ENCODE assay signal across 10 cellular contexts in the genomic region with DNA sequence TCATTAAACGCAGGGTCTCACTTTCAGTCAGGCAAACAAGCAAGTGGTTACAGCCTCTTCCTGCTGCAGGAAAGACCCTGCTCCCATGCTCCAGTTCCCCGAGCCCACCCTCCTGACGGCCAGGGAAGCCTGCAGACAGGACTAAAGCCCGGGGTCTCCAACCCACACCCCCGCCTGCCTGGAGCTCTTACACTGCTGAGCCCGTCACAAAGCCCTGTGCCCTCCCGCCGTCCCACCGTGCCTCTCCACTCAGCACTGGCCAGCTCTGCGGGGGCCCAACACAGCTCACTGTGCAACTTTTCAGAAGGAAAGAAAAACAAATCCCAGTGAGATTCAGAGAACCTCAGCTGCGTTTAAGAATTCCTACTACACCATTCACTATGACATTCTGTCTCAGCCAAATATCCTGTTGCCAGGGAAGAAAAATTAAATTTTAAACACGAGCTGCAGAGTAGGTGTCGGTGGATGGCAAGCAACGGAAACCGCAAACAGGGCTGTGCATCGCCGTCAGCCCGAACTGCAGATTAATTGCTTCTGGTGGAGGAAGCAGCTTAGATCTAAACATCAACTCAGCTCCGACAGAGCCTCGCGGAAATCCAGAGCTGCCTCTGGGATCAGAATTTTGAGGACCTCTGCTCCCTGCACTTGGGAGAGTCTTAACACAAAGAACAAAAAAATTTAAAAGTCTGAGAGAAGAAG.
DNase-seq lines count a peak whose midpoint lies in the region; ATAC-seq and TF ChIP-seq lines count a peak whose summit lies in the region.
"Had no signal": no experiment of that assay in that cellular context is flagged by ENCODE, and none has a peak within 500 bp of the region (broad histone marks: within the 10 kb centered on the region; RNA-seq: fewer than 3 reads in every experiment).

No MANE protein-coding gene starts in this region.

- H3K36me3 ChIP-seq in CD8-positive, alpha-beta memory T cell (ENCODE audit: insufficient read depth, low read length), result no peaks in the 10 kb centered on the region
- no peaks in the 10 kb centered on the region for H3K36me3 ChIP-seq in mucosa of descending colon (ENCODE audit: low read depth)
- H3K36me3 ChIP-seq: BE2C had no signal

- H3K9me3 ChIP-seq in CD8-positive, alpha-beta memory T cell (ENCODE audit: low read length), result no peaks in the 10 kb centered on the region
- no peaks in the 10 kb centered on the region for H3K9me3 ChIP-seq in mucosa of descending colon
- H3K9me3 ChIP-seq: BE2C had no signal

- H3K4me3 ChIP-seq in CD8-positive, alpha-beta memory T cell (ENCODE audit: low read length), result peak overlapping the region; percentile 33
- H3K4me3 ChIP-seq in mucosa of descending colon, result no peak overlapping the region

- no peaks in the 10 kb centered on the region for H3K27me3 ChIP-seq in CD8-positive, alpha-beta memory T cell (ENCODE audit: insufficient read depth, low read length, poor library complexity, severe bottlenecking)
- H3K27me3 ChIP-seq: BE2C had no signal

- H3K4me3 Mint-ChIP-seq in CD8-positive, alpha-beta memory T cell, result peak overlapping the region; percentile 81 to 90 (median 85)
- peak overlapping the region; percentile 61 for H3K4me3 Mint-ChIP-seq in activated CD8-positive, alpha-beta T cell treated with anti-CD3 and anti-CD28 coated beads, Interleukin-2, amount 10 ng/mL, durations not matched to agents 7 days and 5 days

- peaks cover 67 to 76% (median 67%) of the 10 kb centered on the region in 3 donors for H3K4me1 Mint-ChIP-seq in CD8-positive, alpha-beta memory T cell
- peaks cover 61% of the 10 kb centered on the region for H3K4me1 Mint-ChIP-seq in activated CD8-positive, alpha-beta T cell treated with anti-CD3 and anti-CD28 coated beads, Interleukin-2, amount 10 ng/mL, durations not matched to agents 7 days and 5 days (ENCODE audit: low read depth)

- H3K36me3 Mint-ChIP-seq in CD8-positive, alpha-beta memory T cell, result peaks cover 0 to 2% (median 0%) of the 10 kb centered on the region in 3 donors
- peaks cover 9% of the 10 kb centered on the region for H3K36me3 Mint-ChIP-seq in activated CD8-positive, alpha-beta T cell treated with anti-CD3 and anti-CD28 coated beads, Interleukin-2, amount 10 ng/mL, durations not matched to agents 7 days and 5 days (ENCODE audit: low read depth)

- intact Hi-C loops in mucosa of descending colon (cut with DNase I, micrococcal nuclease) (no loop called here), left ventricle myocardium superior (cut with micrococcal nuclease) (no loop called here)

- POLR2A ChIA-PET in CD8-positive, alpha-beta memory T cell (lab: Charles Lee), result no interaction called here
- POLR2A ChIA-PET in activated CD8-positive, alpha-beta T cell treated with anti-CD3 and anti-CD28 coated beads, Interleukin-2, amount 10 ng/mL, durations not matched to agents 7 days and 5 days (lab: Charles Lee), result interaction anchor here (0.7 to 1.4 kb wide), 3 partner anchors 12 to 107 kb away, joined by 3 to 5 read pairs (median 4); partner anchors contain the start of gene SFSWAP

- peaks cover 0 to 2% (median 0%) of the 10 kb centered on the region in 5 donors for H3K9me3 Mint-ChIP-seq in CD8-positive, alpha-beta memory T cell
- H3K9me3 Mint-ChIP-seq in activated CD8-positive, alpha-beta T cell treated with anti-CD3 and anti-CD28 coated beads, Interleukin-2, amount 10 ng/mL, durations not matched to agents 7 days and 5 days (ENCODE audit: insufficient read depth), result no peaks in the 10 kb centered on the region

- ATAC-seq in HG03432 (IDR thresholded peaks at IDR 0.05; ENCODE audit: unreplicated experiment) (peak; percentile 26), mucosa of descending colon (peak; percentile 35), HG03520 (IDR thresholded peaks at IDR 0.05; ENCODE audit: unreplicated experiment) (no peak), left ventricle myocardium superior (no peak)
- ATAC-seq in activated CD8-positive, alpha-beta T cell treated with anti-CD3 and anti-CD28 coated beads, Interleukin-2, amount 10 ng/mL, durations not matched to agents 7 days and 5 days, result peak; percentile 73

- H3K27me3 Mint-ChIP-seq in CD8-positive, alpha-beta memory T cell, result peaks cover 1 to 3% of the 10 kb centered on the region in 2 donors
- H3K27me3 Mint-ChIP-seq in activated CD8-positive, alpha-beta T cell treated with anti-CD3 and anti-CD28 coated beads, Interleukin-2, amount 10 ng/mL, durations not matched to agents 7 days and 5 days (ENCODE audit: low read depth), result no peaks in the 10 kb centered on the region

- H3K4me1 ChIP-seq in CD8-positive, alpha-beta memory T cell (ENCODE audit: insufficient read depth, low read length), result peaks cover 68% of the 10 kb centered on the region
- no peaks in the 10 kb centered on the region for H3K4me1 ChIP-seq in mucosa of descending colon (ENCODE audit: low read depth)

- H3K27ac ChIP-seq in CD8-positive, alpha-beta memory T cell (ENCODE audit: low read depth, low read length), result no peak overlapping the region
- H3K27ac ChIP-seq: KMS-11 had no signal

- peak; percentile 20 to 58 (median 43) for DNase-seq in CD8-positive, alpha-beta memory T cell
- DNase-seq in activated CD8-positive, alpha-beta T cell treated with anti-CD3 and anti-CD28 coated beads, Interleukin-2, amount 10 ng/mL, durations not matched to agents 7 days and 5 days, result peak; percentile 78
- DNase-seq in mucosa of descending colon, result peak in 2 of 3 donors; percentile 16 to 59
- no peak for DNase-seq in HPDE6-E6E7 (ENCODE audit: extremely low spot score)
- DNase-seq in left ventricle myocardium superior, result no peak
- DNase-seq in GM03348 (ENCODE audit: low spot score), result no peak
- DNase-seq: BE2C had no signal

- H3K27ac Mint-ChIP-seq in CD8-positive, alpha-beta memory T cell, result peak overlapping the region; percentile 74 to 96 (median 87)
- H3K27ac Mint-ChIP-seq in activated CD8-positive, alpha-beta T cell treated with anti-CD3 and anti-CD28 coated beads, Interleukin-2, amount 10 ng/mL, durations not matched to agents 7 days and 5 days, result peak overlapping the region; percentile 88

- TF ChIP-seq CTCF in mucosa of descending colon (IDR thresholded peaks at IDR 0.05), result no peak

- CTCF ChIA-PET in CD8-positive, alpha-beta memory T cell (lab: Charles Lee), result interaction anchor here (1.1 kb wide), 1 partner anchor 10 kb away, joined by 3 read pairs; no protein-coding TSS in a partner anchor
- CTCF ChIA-PET in activated CD8-positive, alpha-beta T cell treated with anti-CD3 and anti-CD28 coated beads, Interleukin-2, amount 10 ng/mL, durations not matched to agents 7 days and 5 days (lab: Charles Lee), result interaction anchor here (1.9 kb wide), 1 partner anchor 12 kb away, joined by 6 read pairs; no protein-coding TSS in a partner anchor

Comparison
In these comparisons a context has a peak if more than half of its experiments do, and no peak if none do; other contexts are left out.
1. DNase-seq: peak in CD8-positive, alpha-beta memory T cell (5 of 5), activated CD8-positive, alpha-beta T cell treated with anti-CD3 and anti-CD28 coated beads, Interleukin-2, amount 10 ng/mL, durations not matched to agents 7 days and 5 days (single experiment) and mucosa of descending colon (2 of 3); none in HPDE6-E6E7 (single experiment), left ventricle myocardium superior (single experiment) and GM03348 (single experiment).
2. ATAC-seq: peak in HG03432 (single experiment), activated CD8-positive, alpha-beta T cell treated with anti-CD3 and anti-CD28 coated beads, Interleukin-2, amount 10 ng/mL, durations not matched to agents 7 days and 5 days (single experiment) and mucosa of descending colon (single experiment); none in HG03520 (single experiment) and left ventricle myocardium superior (single experiment).